Comparison of ENCODE assay signal across 12 cellular contexts in the genomic region with DNA sequence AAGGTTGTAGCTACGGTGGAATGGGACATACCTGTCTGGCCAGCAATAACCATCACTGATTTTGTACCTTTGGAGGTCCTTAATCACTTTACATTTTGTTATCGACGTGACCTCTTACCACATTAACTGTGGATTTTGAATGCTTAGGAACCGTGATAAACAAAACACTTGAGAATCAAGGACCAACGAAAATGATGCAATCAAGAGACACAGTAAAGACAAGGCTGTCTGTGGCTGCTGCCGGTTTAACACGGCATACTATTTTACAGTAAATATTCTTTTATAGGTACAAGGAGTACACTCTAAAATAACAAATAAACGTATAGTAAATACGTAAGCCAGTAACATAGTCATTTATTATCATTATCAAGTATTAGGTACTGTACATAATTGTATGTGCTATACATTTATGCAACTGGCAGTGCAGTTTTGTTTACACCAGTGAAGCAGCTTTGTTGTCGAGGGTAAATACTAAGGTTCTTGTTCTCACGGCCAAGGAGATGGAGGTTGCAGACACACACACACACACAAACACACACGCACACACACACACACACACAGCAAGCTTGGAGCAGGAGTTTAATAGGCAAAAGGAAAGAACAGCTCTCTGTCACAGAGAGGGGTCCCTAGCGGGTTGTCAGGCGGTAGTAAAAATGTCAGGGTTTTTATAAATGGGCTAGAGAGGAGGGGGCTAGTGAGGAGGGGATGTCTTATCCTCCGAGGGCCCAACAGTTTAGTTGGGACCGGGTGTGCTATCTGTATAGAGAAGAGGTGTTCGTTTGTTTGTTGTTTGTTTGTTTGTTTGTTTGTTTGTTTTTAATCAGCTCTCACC.
"Had no signal": no experiment of that assay in that cellular context is flagged by ENCODE, and none has a peak within 500 bp of the region (broad histone marks: within the 10 kb centered on the region; RNA-seq: fewer than 3 reads in every experiment).

No MANE protein-coding gene starts in this region.

- ATAC-seq: left colon; stimulated activated naive CD8-positive, alpha-beta T cell treated with anti-CD3 and anti-CD28 coated beads, Interleukin-15, Interleukin-2, amounts not matched to agents 100 U/mL and 50 U/mL, for 24 hours; upper lobe of right lung had no signal

- H3K27me3 ChIP-seq: suprapubic skin, upper lobe of right lung had no signal

- DNase-seq: activated CD4-positive, alpha-beta T cell treated with anti-CD3 and anti-CD28 coated beads, Interleukin-2, amount 50 U/mL, for 1 hour; activated naive CD4-positive, alpha-beta T cell treated with anti-CD3 and anti-CD28 coated beads, Interleukin-2, amount 50 U/mL, for 16 hours; activated T-cell treated with anti-CD3 and anti-CD28 coated beads, Interleukin-2, amount 50 U/mL, for 1 hour; hypothalamus; left colon; stimulated activated CD4-positive, alpha-beta T cell treated with anti-CD3 and anti-CD28 coated beads, Interleukin-4, amount 100 ng/mL, for 1 hour; stimulated activated CD8-positive, alpha-beta memory T cell treated with anti-CD3 and anti-CD28 coated beads, Interleukin-4, amount 100 ng/mL, for 48 hours; stimulated activated naive CD8-positive, alpha-beta T cell treated with anti-CD3 and anti-CD28 coated beads, Interleukin-15, Interleukin-2, amounts not matched to agents 100 U/mL and 50 U/mL, for 24 hours; upper lobe of right lung had no signal

- H3K9me3 Mint-ChIP-seq: memory B cell had no signal

- H3K27ac ChIP-seq: suprapubic skin, upper lobe of right lung had no signal

- H3K27me3 Mint-ChIP-seq: memory B cell had no signal

- H3K4me1 Mint-ChIP-seq: memory B cell had no signal

- H3K27ac Mint-ChIP-seq: memory B cell had no signal

- H3K36me3 ChIP-seq: suprapubic skin, upper lobe of right lung had no signal

- H3K4me3 Mint-ChIP-seq: memory B cell had no signal

- H3K9me3 ChIP-seq: suprapubic skin, upper lobe of right lung had no signal

- H3K4me1 ChIP-seq: suprapubic skin, upper lobe of right lung had no signal

- H3K36me3 Mint-ChIP-seq: brain, memory B cell had no signal

- H3K4me3 ChIP-seq: suprapubic skin, upper lobe of right lung had no signal
